ENCODE assay signal across 9 cellular contexts in genomic region chr2:20643060-20643459, GRCh38. TPM values are rescaled to one million over a fixed set of nuclear protein-coding genes. Genes with fewer than 3 reads are reported as not detected.
"Had no signal": no experiment of that assay in that cellular context is flagged by ENCODE, and none has a peak within 500 bp of the region (broad histone marks: within the 10 kb centered on the region; RNA-seq: fewer than 3 reads in every experiment).

No MANE protein-coding gene starts in this region.

- H3K27ac ChIP-seq: right lobe of liver, testis had no signal

- H3K27me3 Mint-ChIP-seq: activated naive CD4-positive, alpha-beta T cell treated with anti-CD3 and anti-CD28 coated beads, Interleukin-2, amount 50 U/mL, for 24 hours; activated T-cell treated with anti-CD3 and anti-CD28 coated beads, Interleukin-2, amount 50 U/mL, for 24 hours; brain; naive thymus-derived CD8-positive, alpha-beta T cell had no signal

- H3K4me3 ChIP-seq: lung, right lobe of liver, testis, uterus had no signal

- H3K4me3 Mint-ChIP-seq: activated naive CD4-positive, alpha-beta T cell treated with anti-CD3 and anti-CD28 coated beads, Interleukin-2, amount 50 U/mL, for 24 hours; activated T-cell treated with anti-CD3 and anti-CD28 coated beads, Interleukin-2, amount 50 U/mL, for 24 hours; brain; naive thymus-derived CD8-positive, alpha-beta T cell; T-helper 2 cell treated with Interferon-gamma antibody and Interleukin-4, amounts not matched to agents 5 μg/mL and 100 μg/mL, for 36 hours had no signal

- H3K27me3 ChIP-seq: right lobe of liver, testis, uterus had no signal

- H3K9me3 Mint-ChIP-seq: activated naive CD4-positive, alpha-beta T cell treated with anti-CD3 and anti-CD28 coated beads, Interleukin-2, amount 50 U/mL, for 24 hours; activated T-cell treated with anti-CD3 and anti-CD28 coated beads, Interleukin-2, amount 50 U/mL, for 24 hours; brain; naive thymus-derived CD8-positive, alpha-beta T cell; T-helper 2 cell treated with Interferon-gamma antibody and Interleukin-4, amounts not matched to agents 5 μg/mL and 100 μg/mL, for 36 hours had no signal

- H3K36me3 Mint-ChIP-seq: brain had no signal

- H3K27ac Mint-ChIP-seq: activated naive CD4-positive, alpha-beta T cell treated with anti-CD3 and anti-CD28 coated beads, Interleukin-2, amount 50 U/mL, for 24 hours; activated T-cell treated with anti-CD3 and anti-CD28 coated beads, Interleukin-2, amount 50 U/mL, for 24 hours; T-helper 2 cell treated with Interferon-gamma antibody and Interleukin-4, amounts not matched to agents 5 μg/mL and 100 μg/mL, for 36 hours had no signal

- H3K36me3 ChIP-seq: uterus had no signal

- H3K9me3 ChIP-seq: right lobe of liver, testis, uterus had no signal

RNA-seq across cellular contexts. Expression of gene GDF7, which starts 23.9 kb away (rescaled TPM):
- total RNA-seq: naive thymus-derived CD8-positive, alpha-beta T cell had no signal
